23 cellular contexts compared by ENCODE assay signal in genomic region chr20:16978497-16978896, GRCh38.
DNase-seq lines count a peak whose midpoint lies in the region; ATAC-seq and TF ChIP-seq lines count a peak whose summit lies in the region.
"Had no signal": no experiment of that assay in that cellular context is flagged by ENCODE, and none has a peak within 500 bp of the region (broad histone marks: within the 10 kb centered on the region; RNA-seq: fewer than 3 reads in every experiment).

No MANE protein-coding gene starts in this region.

- no peak overlapping the region for H3K27ac Mint-ChIP-seq in GM23338
- H3K27ac Mint-ChIP-seq: B cell; CD4-positive, alpha-beta T cell; CD8-positive, alpha-beta T cell had no signal

- H3K4me2 ChIP-seq in mammary epithelial cell (ENCODE audit: insufficient read depth, low read depth, low read length) (no peak overlapping the region), GM23338 (no peak overlapping the region)
- H3K4me2 ChIP-seq: A549; BLaER1 treated with 17β-estradiol and CSF1 and Interleukin-3, amounts not matched to agents 10 nM and 100 nM had no signal

- H3K36me3 ChIP-seq in mammary epithelial cell (ENCODE audit: insufficient read depth, low read length) (no peaks in the 10 kb centered on the region), breast epithelium (no peaks in the 10 kb centered on the region), GM23338 (ENCODE audit: insufficient read depth) (peaks cover 8% of the 10 kb centered on the region; the same call in 1 of the 2 replicates), iPS-15b (ENCODE audit: control insufficient read depth, insufficient read depth, low read length) (no peaks in the 10 kb centered on the region)
- H3K36me3 ChIP-seq: BLaER1 treated with 17β-estradiol and CSF1 and Interleukin-3, amounts not matched to agents 10 nM and 100 nM had no signal

- H3K27ac ChIP-seq in mammary epithelial cell (ENCODE audit: insufficient read depth, low read depth, low read length) (no peak overlapping the region), breast epithelium (no peak overlapping the region), GM23338 (ENCODE audit: low read depth) (no peak overlapping the region)
- H3K27ac ChIP-seq: 22Rv1; A549; BLaER1 treated with 17β-estradiol and CSF1 and Interleukin-3, amounts not matched to agents 10 nM and 100 nM; C4-2B had no signal

- H3K4me1 ChIP-seq in mammary epithelial cell (ENCODE audit: insufficient read depth, low read length) (no peaks in the 10 kb centered on the region), breast epithelium (no peaks in the 10 kb centered on the region), GM23338 (ENCODE audit: insufficient read depth) (no peaks in the 10 kb centered on the region), iPS-15b (ENCODE audit: control insufficient read depth, insufficient read depth, low read length) (no peaks in the 10 kb centered on the region)
- H3K4me1 ChIP-seq: A549; BLaER1 treated with 17β-estradiol and CSF1 and Interleukin-3, amounts not matched to agents 10 nM and 100 nM had no signal

- H3K4me3 ChIP-seq in mammary epithelial cell (replicated peaks in 1 of 3; ENCODE audit: insufficient read depth in 1 of 3, low read depth in 2 of 3, low read length in 3 of 3) (no peak overlapping the region), breast epithelium (no peak overlapping the region), GM23338 (no peak overlapping the region), epithelial cell of esophagus (ENCODE audit: low read length) (no peak overlapping the region), iPS-15b (ENCODE audit: low read depth, low read length) (peak overlapping the region; percentile 8)
- H3K4me3 ChIP-seq: A549; BLaER1 treated with 17β-estradiol and CSF1 and Interleukin-3, amounts not matched to agents 10 nM and 100 nM; GM12878 had no signal

- no peaks in the 10 kb centered on the region for H3F3A ChIP-seq in GM23338 (replicated peaks; ENCODE audit: low read depth)

- H3K27me3 ChIP-seq in mammary epithelial cell (ENCODE audit: insufficient read depth, low read length) (no peaks in the 10 kb centered on the region), breast epithelium (no peaks in the 10 kb centered on the region), GM23338 (ENCODE audit: insufficient read depth) (no peaks in the 10 kb centered on the region), iPS-15b (ENCODE audit: control insufficient read depth, insufficient read depth, low read length) (no peaks in the 10 kb centered on the region)
- H3K27me3 ChIP-seq: BLaER1 treated with 17β-estradiol and CSF1 and Interleukin-3, amounts not matched to agents 10 nM and 100 nM had no signal

- in situ Hi-C loops in mammary epithelial cell (cut with MboI; ENCODE audit: low sequenced_read_pairs in 2 of 2): no loop called here

- H2AFZ ChIP-seq in mammary epithelial cell (ENCODE audit: low read depth, low read length) (no peak overlapping the region), GM23338 (no peak overlapping the region)

- CTCF ChIA-PET in mammary epithelial cell (lab: Charles Lee; ENCODE audit: low non-redundant PET): no interaction called here

- 8% methylated on average over 1 of the region's 1 CpG for WGBS in mammary epithelial cell (ENCODE audit: low coverage, missing lambda C conversion rate)

- H3K4me3 Mint-ChIP-seq in GM23338: no peak overlapping the region
- H3K4me3 Mint-ChIP-seq: B cell; CD4-positive, alpha-beta T cell; CD8-positive, alpha-beta T cell had no signal

- TF ChIP-seq CTCF in mammary epithelial cell (conservative IDR thresholded peaks at IDR 0.05 in 1 of 2, IDR thresholded peaks at IDR 0.05 in 1 of 2; ENCODE audit: extremely low read depth in 1 of 2, insufficient read depth in 1 of 2, low read depth in 1 of 2, low read length in 2 of 2) (no peak), breast epithelium (IDR thresholded peaks at IDR 0.05) (no peak), GM23338 (conservative IDR thresholded peaks at IDR 0.05; ENCODE audit: low read depth in 2 of 2) (no peak), epithelial cell of esophagus (IDR thresholded peaks at IDR 0.05; ENCODE audit: insufficient read depth, low read depth, low read length, missing control alignments) (no peak)

- peaks cover 5% of the 10 kb centered on the region for H3K27me3 Mint-ChIP-seq in GM23338 (ENCODE audit: insufficient read depth, low read depth, poor library complexity)
- H3K27me3 Mint-ChIP-seq: B cell; CD4-positive, alpha-beta T cell had no signal

- H4K20me1 ChIP-seq in mammary epithelial cell (ENCODE audit: insufficient read depth, low read length) (no peaks in the 10 kb centered on the region), GM23338 (replicated peaks; ENCODE audit: insufficient read depth) (no peaks in the 10 kb centered on the region)
- H4K20me1 ChIP-seq: BLaER1 treated with 17β-estradiol and CSF1 and Interleukin-3, amounts not matched to agents 10 nM and 100 nM had no signal

- dilution Hi-C loops in mammary epithelial cell (cut with HindIII; ENCODE audit: low sequenced_read_pairs): no loop called here

- peaks cover 15% of the 10 kb centered on the region for H3K9me3 Mint-ChIP-seq in GM23338

- 0 out of 2 replicates have a peak, but pooled peaks cover 6% of the 10 kb centered on the region for H3K9me2 ChIP-seq in GM23338 (ENCODE audit: insufficient read depth)

- intact Hi-C loops in mammary epithelial cell (cut with micrococcal nuclease) (no loop called here), breast epithelium (cut with DNase I; ENCODE audit: low total_unique reads) (no loop called here), posterior vena cava (cut with DNase I) (loop anchor here in 1 of 2 donors (1.0 kb wide), 1 partner anchor 19 kb away; no protein-coding TSS in a partner anchor)

- ATAC-seq in GM23338 (no peak), GM21367 (IDR thresholded peaks at IDR 0.05; ENCODE audit: unreplicated experiment) (no peak)
- ATAC-seq: A549; CD8-positive, alpha-beta T cell; GM12878 had no signal

- no peaks in the 10 kb centered on the region for H3K4me1 Mint-ChIP-seq in GM23338
- H3K4me1 Mint-ChIP-seq: B cell had no signal

- BruUV-seq in mammary epithelial cell (replicated peaks; lab: Mats Ljungman, UMichigan): no TSS peak

- peak; percentile 0 for DNase-seq in mammary epithelial cell
- DNase-seq in breast epithelium (ENCODE audit: low spot score in 2 of 2): no peak
- no peak for DNase-seq in GM23338 (ENCODE audit: low spot score)
- DNase-seq in epithelial cell of esophagus (ENCODE audit: low read depth): peak; percentile 0
- no peak for DNase-seq in posterior vena cava (ENCODE audit: low spot score)
- DNase-seq: AML-193; CD4-positive, alpha-beta T cell; CD8-positive, alpha-beta T cell; DMS 273 treated with DMSO at 0.1 percent for 48 hours; DMS153; DMS53; DMS79; DND-41; EL; GDM1 had no signal

- H3K9me3 ChIP-seq in mammary epithelial cell (replicated peaks; ENCODE audit: insufficient read depth, low read length) (peaks cover 12% of the 10 kb centered on the region), breast epithelium (peaks cover 0 to 7% of the 10 kb centered on the region in 2 donors), iPS-15b (ENCODE audit: control insufficient read depth, insufficient read depth, low read length) (no peaks in the 10 kb centered on the region)
- H3K9me3 ChIP-seq: A549 had no signal

- no peak overlapping the region for H3K9ac ChIP-seq in mammary epithelial cell (ENCODE audit: insufficient read depth, low read length)
- no peak overlapping the region for H3K9ac ChIP-seq in iPS-15b (ENCODE audit: low read depth, low read length)
- H3K9ac ChIP-seq: BLaER1 treated with 17β-estradiol and CSF1 and Interleukin-3, amounts not matched to agents 10 nM and 100 nM had no signal

- no peaks in the 10 kb centered on the region for H3K79me2 ChIP-seq in mammary epithelial cell (ENCODE audit: insufficient read depth, low read length)
- H3K79me2 ChIP-seq in GM23338 (replicated peaks; ENCODE audit: insufficient read depth): no peaks in the 10 kb centered on the region

- no peak for TF ChIP-seq POLR2A in breast epithelium (IDR thresholded peaks at IDR 0.05)

- H3K36me3 Mint-ChIP-seq in GM23338 (ENCODE audit: low read depth): peaks cover 4% of the 10 kb centered on the region; the same call in 1 of the 3 replicates
- H3K36me3 Mint-ChIP-seq: CD8-positive, alpha-beta T cell had no signal

TF ChIP-seq in GM23338, 12 proteins besides CTCF, POLR2A, EP300 and RAD21:
- TF ChIP-seq ZNF331 (CRISPR knock-in tag; IDR thresholded peaks at IDR 0.05; ENCODE audit: low read depth): peak; percentile 79
- TF ChIP-seq NANOG (IDR thresholded peaks at IDR 0.05; ENCODE audit: borderline replicate concordance): no peak

Comparison
In these comparisons a context has a peak if more than half of its experiments do, and no peak if none do; other contexts are left out.
1. DNase-seq: peak in mammary epithelial cell (single experiment) and epithelial cell of esophagus (single experiment); none in breast epithelium (0 of 2), GM23338 (single experiment) and posterior vena cava (single experiment).